ENCODE assay signal across 8 cellular contexts in the genomic region with DNA sequence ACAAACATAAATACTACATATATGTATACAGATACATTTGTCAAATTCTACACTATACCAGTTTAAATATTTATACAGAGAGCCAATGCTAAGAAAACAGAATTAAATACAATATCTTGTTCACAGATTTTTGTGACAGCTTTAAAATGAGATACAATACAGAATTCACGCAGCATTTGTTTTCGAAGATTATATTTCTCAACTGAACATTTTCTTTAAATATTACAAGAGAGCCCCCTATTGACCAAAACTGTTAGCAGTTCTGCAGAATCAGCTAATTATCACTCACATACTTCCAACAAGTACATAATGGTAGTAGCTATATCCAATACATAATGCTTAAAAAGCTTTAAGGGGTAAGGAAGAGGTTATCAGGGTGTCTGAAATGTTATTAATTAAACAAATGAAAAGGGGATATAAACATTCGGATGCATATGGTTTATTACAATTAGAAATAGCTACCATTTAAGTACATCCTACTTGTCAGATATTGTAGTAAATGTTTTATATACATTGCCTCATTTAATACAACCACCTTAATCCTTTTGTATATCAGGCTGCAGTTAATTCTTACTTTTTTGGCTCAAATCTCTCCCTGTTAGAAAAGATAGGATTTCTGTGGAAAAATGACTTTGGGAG. TPM values are rescaled to one million over a fixed set of nuclear protein-coding genes. Genes with fewer than 3 reads are reported as not detected.
DNase-seq lines count a peak whose midpoint lies in the region; ATAC-seq, FAIRE-seq and TF ChIP-seq lines count a peak whose summit lies in the region.

No MANE protein-coding gene starts in this region.

- DNase-seq in G401 (ENCODE audit: low spot score) (peak; percentile 73), SK-MEL-5 (ENCODE audit: low read depth, low spot score) (peak; percentile 47), globus pallidus (ENCODE audit: low spot score) (peak; percentile 15), GM12892 (ENCODE audit: insufficient read length) (no peak)
- peak; percentile 25 for DNase-seq in Jurkat, Clone E6-1 (ENCODE audit: low read depth, low spot score)
- DNase-seq in stimulated activated CD4-positive, alpha-beta T cell treated with anti-CD3 and anti-CD28 coated beads, Interleukin-12 subunit alpha, Interleukin-12 subunit beta, amount 100 ng/mL, for 4 hours = no peak
- DNase-seq in stimulated activated naive CD8-positive, alpha-beta T cell treated with anti-CD3 and anti-CD28 coated beads, Interleukin-15, Interleukin-2, amounts not matched to agents 100 U/mL and 50 U/mL, for 24 hours = no peak

- in situ Hi-C loops in G401 (cut with HindIII; ENCODE audit: low sequenced_read_pairs) = no loop called here
- in situ Hi-C loops in SK-MEL-5 (cut with HindIII; ENCODE audit: low pct_unique_long_range_greater_than_20kb, low sequenced_read_pairs) = no loop called here

- no peak for ATAC-seq in HG03097 (IDR thresholded peaks at IDR 0.05; ENCODE audit: low FRiP score, unreplicated experiment)
- ATAC-seq in stimulated activated naive CD8-positive, alpha-beta T cell treated with anti-CD3 and anti-CD28 coated beads, Interleukin-15, Interleukin-2, amounts not matched to agents 100 U/mL and 50 U/mL, for 24 hours = no peak

- H3K4me3 ChIP-seq in Jurkat, Clone E6-1 (ENCODE audit: low read length) = no peak overlapping the region

- TF ChIP-seq POLR2A in GM12892 (IDR thresholded peaks at IDR 0.05; ENCODE audit: low read depth, low read length) = no peak

- FAIRE-seq in GM12892 (lab: Jason Lieb, UNC) = no peak

RNA-seq across cellular contexts. Expression of a gene that starts 31.7 kb away (rescaled TPM):
- 2.4 and 3.9 TPM in 2 replicates for total RNA-seq in G401 (2014; rRNA removed; shearing (Covaris generic))
- polyA plus RNA-seq in Jurkat, Clone E6-1 (2012; ENCODE audit: insufficient read depth, insufficient read length) = 3.8 TPM
- 3.5 and 3.8 TPM in 2 replicates for total RNA-seq in SK-MEL-5 (2014; rRNA removed; shearing (Covaris generic))
- 2.4 and 3.2 TPM in 2 replicates for polyA plus RNA-seq in SK-MEL-5 (2015; cell fraction: cytosol; rRNA removed)
- 21.7 and 22.2 TPM in 2 replicates for polyA plus RNA-seq in SK-MEL-5 (2015; cell fraction: nucleus; rRNA removed)
- polyA plus RNA-seq in GM12892 (2012; ENCODE audit: missing spikeins) = 8.8 TPM

Comparison
In these comparisons a context has a peak if more than half of its experiments do, and no peak if none do; other contexts are left out.
1. DNase-seq: peak in G401 (single experiment), Jurkat, Clone E6-1 (single experiment), SK-MEL-5 (single experiment) and globus pallidus (single experiment); none in stimulated activated CD4-positive, alpha-beta T cell treated with anti-CD3 and anti-CD28 coated beads, Interleukin-12 subunit alpha, Interleukin-12 subunit beta, amount 100 ng/mL, for 4 hours (single experiment), stimulated activated naive CD8-positive, alpha-beta T cell treated with anti-CD3 and anti-CD28 coated beads, Interleukin-15, Interleukin-2, amounts not matched to agents 100 U/mL and 50 U/mL, for 24 hours (single experiment) and GM12892 (single experiment).